Comparison of ENCODE assay signal across 19 cellular contexts in the genomic region with DNA sequence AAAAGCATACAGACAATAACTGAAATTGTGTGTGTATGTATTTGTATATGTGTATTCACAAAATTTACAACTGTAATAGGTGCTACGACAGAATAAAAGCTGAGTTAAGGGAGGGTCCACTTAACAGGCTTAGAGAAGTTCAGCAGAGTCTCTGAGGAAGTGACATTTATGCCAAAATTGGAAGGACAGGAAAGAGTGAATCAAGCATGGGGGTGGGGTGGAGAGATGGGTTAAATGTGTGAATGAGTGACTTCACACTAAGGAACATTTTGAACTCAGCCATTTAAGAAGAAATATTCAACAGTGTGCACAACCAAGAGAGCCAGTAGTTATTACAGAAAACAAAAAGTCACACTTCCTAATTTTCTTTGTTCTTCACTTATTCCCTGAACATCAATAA. TPM values are rescaled to one million over a fixed set of nuclear protein-coding genes. Genes with fewer than 3 reads are reported as not detected.
DNase-seq lines count a peak whose midpoint lies in the region; ATAC-seq, FAIRE-seq and TF ChIP-seq lines count a peak whose summit lies in the region.
"Had no signal": no experiment of that assay in that cellular context is flagged by ENCODE, and none has a peak within 500 bp of the region (broad histone marks: within the 10 kb centered on the region; RNA-seq: fewer than 3 reads in every experiment).

No MANE protein-coding gene starts in this region.

- H3F3A ChIP-seq in MM.1S (ENCODE audit: insufficient read depth, low read length) = peaks cover 7% of the 10 kb centered on the region

- 50% methylated on average over 1 of the region's 1 CpG for WGBS in right lobe of liver (ENCODE audit: insufficient coverage, low coverage, low lambda C conversion rate, missing lambda C conversion rate)
- 6% methylated on average over 1 of the region's 1 CpG for WGBS in HepG2 (ENCODE audit: low lambda C conversion rate)

- no peaks in the 10 kb centered on the region for H3K9me3 Mint-ChIP-seq in activated B cell treated with CpG ODN at 0.5 μM for 24 hours
- H3K9me3 Mint-ChIP-seq: CD4-positive, CD25-positive, alpha-beta regulatory T cell had no signal

- TF ChIP-seq EP300 in HepG2 (IDR thresholded peaks at IDR 0.05; ENCODE audit: low read depth in 2 of 2, low read length in 2 of 2) (no peak), HepG2 (CRISPR knock-in tag; IDR thresholded peaks at IDR 0.05; ENCODE audit: borderline replicate concordance) (no peak)

- H3K36me3 ChIP-seq in right lobe of liver = no peaks in the 10 kb centered on the region
- no peaks in the 10 kb centered on the region for H3K36me3 ChIP-seq in HepG2 (replicated peaks in 1 of 2; ENCODE audit: control insufficient read depth in 1 of 2, insufficient read depth in 2 of 2, low read length in 2 of 2)
- no peaks in the 10 kb centered on the region for H3K36me3 ChIP-seq in MM.1S (replicated peaks; ENCODE audit: insufficient read depth, low read length)
- H3K36me3 ChIP-seq: ascending aorta, thoracic aorta had no signal

- peak overlapping the region; percentile 1 for H3K27ac Mint-ChIP-seq in activated B cell treated with CpG ODN at 0.5 μM for 24 hours

- POLR2A ChIA-PET in HepG2 (lab: Yijun Ruan, JAX) (no interaction called here), activated B cell treated with CpG ODN at 0.5 μM for 24 hours (lab: Charles Lee) (no interaction called here)

- no peak for FAIRE-seq in HepG2 (lab: Jason Lieb, UNC)

- H3K27me3 ChIP-seq in right lobe of liver (no peaks in the 10 kb centered on the region), HepG2 (ENCODE audit: control insufficient read depth in 1 of 2, insufficient read depth in 2 of 2, low read length in 2 of 2) (no peaks in the 10 kb centered on the region), MM.1S (replicated peaks; ENCODE audit: insufficient read depth, low read length) (no peaks in the 10 kb centered on the region)
- H3K27me3 ChIP-seq: ascending aorta had no signal

- H3K4me3 Mint-ChIP-seq in activated B cell treated with CpG ODN at 0.5 μM for 24 hours = no peak overlapping the region
- H3K4me3 Mint-ChIP-seq: CD4-positive, CD25-positive, alpha-beta regulatory T cell had no signal

- no peak overlapping the region for H3K27ac ChIP-seq in right lobe of liver
- H3K27ac ChIP-seq in HepG2 (ENCODE audit: extremely low read length, insufficient read depth, low read length) = no peak overlapping the region
- no peak overlapping the region for H3K27ac ChIP-seq in MM.1S (ENCODE audit: low read length)

- no peaks in the 10 kb centered on the region for H3K4me1 ChIP-seq in right lobe of liver
- H3K4me1 ChIP-seq in HepG2 (ENCODE audit: insufficient read depth, low read length) = no peaks in the 10 kb centered on the region
- peaks cover 47% of the 10 kb centered on the region for H3K4me1 ChIP-seq in MM.1S (ENCODE audit: low read length)

- no peak for TF ChIP-seq CTCF in right lobe of liver (IDR thresholded peaks at IDR 0.05)
- no peak for TF ChIP-seq CTCF in HepG2 (CRISPR knock-in tag; IDR thresholded peaks at IDR 0.05)
- TF ChIP-seq CTCF in MM.1S (IDR thresholded peaks at IDR 0.05; ENCODE audit: low read length) = no peak
- TF ChIP-seq CTCF in activated B cell treated with CpG ODN at 0.5 μM for 24 hours (IDR thresholded peaks at IDR 0.05) = no peak

- intact Hi-C loops in right lobe of liver (cut with DNase I) (no loop called here), HepG2 (cut with micrococcal nuclease; ENCODE audit: unreplicated experiment) (no loop called here), activated B cell treated with CpG ODN at 0.5 μM for 24 hours (cut with micrococcal nuclease) (loop anchor here (1.0 kb wide), 1 partner anchor 9 kb away; no protein-coding TSS in a partner anchor)

- H3K4me1 Mint-ChIP-seq in activated B cell treated with CpG ODN at 0.5 μM for 24 hours = peaks cover 29% of the 10 kb centered on the region

- in situ Hi-C loops in HepG2 (cut with HindIII; ENCODE audit: extremely low pct_ligation_motif_present, low pct_unique_long_range_greater_than_20kb) = no loop called here

- no peak overlapping the region for H3K4me3 ChIP-seq in right lobe of liver
- no peak overlapping the region for H3K4me3 ChIP-seq in HepG2 (replicated peaks in 1 of 3; ENCODE audit: insufficient read depth in 1 of 3, low read depth in 2 of 3, low read length in 3 of 3)
- no peak overlapping the region for H3K4me3 ChIP-seq in MM.1S (ENCODE audit: low read length)
- H3K4me3 ChIP-seq: ascending aorta, thoracic aorta had no signal

- CTCF ChIA-PET in HepG2 (lab: Yijun Ruan, JAX; ENCODE audit: low intra/inter-chr PET ratio, low total read pairs) = no interaction called here
- CTCF ChIA-PET in activated B cell treated with CpG ODN at 0.5 μM for 24 hours (lab: Charles Lee) = no interaction called here

- no peak overlapping the region for H2AFZ ChIP-seq in HepG2 (ENCODE audit: low read length)
- 0 out of 2 replicates have a peak overlapping the region, but pooled peaks have one; percentile 23 for H2AFZ ChIP-seq in MM.1S (ENCODE audit: low read length)

- H3K36me3 Mint-ChIP-seq in activated B cell treated with CpG ODN at 0.5 μM for 24 hours (ENCODE audit: low read depth) = no peaks in the 10 kb centered on the region
- H3K36me3 Mint-ChIP-seq: CD4-positive, CD25-positive, alpha-beta regulatory T cell had no signal

- H3K27me3 Mint-ChIP-seq in activated B cell treated with CpG ODN at 0.5 μM for 24 hours = no peaks in the 10 kb centered on the region

- no peaks in the 10 kb centered on the region for H3K9me2 ChIP-seq in MM.1S (replicated peaks; ENCODE audit: insufficient read depth, low read length)

- no peak for DNase-seq in right lobe of liver
- no peak for DNase-seq in HepG2 (ENCODE audit: low spot score)
- DNase-seq in MM.1S = no peak
- no peak for DNase-seq in activated B cell treated with CpG ODN at 0.5 μM for 24 hours
- peak; percentile 9 to 14 for DNase-seq in stimulated activated CD8-positive, alpha-beta memory T cell treated with anti-CD3 and anti-CD28 coated beads, Interleukin-4, amount 100 ng/mL, for 4 hours (ENCODE audit: low read depth in 2 of 2, low spot score in 1 of 2)
- no peak for DNase-seq in NCI-H2107 treated with DMSO at 0.1 percent for 48 hours (lab: John Stamatoyannopoulos, UW; ENCODE audit: unreplicated experiment)
- no peak for DNase-seq in NCI-H1048 (lab: John Stamatoyannopoulos, UW)
- DNase-seq: CD4-positive, CD25-positive, alpha-beta regulatory T cell; effector memory CD4-positive, alpha-beta T cell; foreskin melanocyte; IMR-90; NCI-H1694 treated with DMSO at 0.1 percent for 48 hours; NCI-H82; SW 1271 had no signal

- peak in 3 of 4 donors; percentile 53 to 66 (median 59) for ATAC-seq in right lobe of liver
- ATAC-seq in HepG2 = no peak
- ATAC-seq in activated B cell treated with CpG ODN at 0.5 μM for 24 hours (ENCODE audit: low read depth) = no peak
- ATAC-seq in HG03571 (IDR thresholded peaks at IDR 0.05; ENCODE audit: unreplicated experiment) = no peak

- H4K20me1 ChIP-seq in HepG2 (ENCODE audit: insufficient read depth, low read length) (no peaks in the 10 kb centered on the region), MM.1S (ENCODE audit: insufficient read depth, low read length) (no peaks in the 10 kb centered on the region)

- H3K9ac ChIP-seq in HepG2 (ENCODE audit: insufficient read depth, low read depth, low read length) = no peak overlapping the region
- no peak overlapping the region for H3K9ac ChIP-seq in MM.1S (ENCODE audit: low read length)

- TF ChIP-seq RAD21 in HepG2 (CRISPR knock-in tag; IDR thresholded peaks at IDR 0.05) = no peak

- no TSS peak for BruUV-seq in HepG2 (replicated peaks; lab: Mats Ljungman, UMichigan)

- no peak for TF ChIP-seq POLR2A in right lobe of liver (IDR thresholded peaks at IDR 0.05)
- no peak for TF ChIP-seq POLR2A in HepG2 (IDR thresholded peaks at IDR 0.05; ENCODE audit: insufficient read depth in 1 of 2, low read depth in 2 of 2, low read length in 2 of 2)

- H3K9me3 ChIP-seq in right lobe of liver = no peaks in the 10 kb centered on the region
- H3K9me3 ChIP-seq in HepG2 (ENCODE audit: low read length) = no peaks in the 10 kb centered on the region
- H3K9me3 ChIP-seq in MM.1S (replicated peaks; ENCODE audit: insufficient read depth, low read length) = no peaks in the 10 kb centered on the region
- H3K9me3 ChIP-seq: ascending aorta, thoracic aorta had no signal

- no peaks in the 10 kb centered on the region for H3K79me2 ChIP-seq in HepG2 (ENCODE audit: insufficient read depth, low read length)
- no peaks in the 10 kb centered on the region for H3K79me2 ChIP-seq in MM.1S (ENCODE audit: low read length)

- H3K4me2 ChIP-seq in HepG2 (ENCODE audit: low read depth, low read length) (no peak overlapping the region), MM.1S (ENCODE audit: low read depth, low read length) (0 out of 2 replicates have a peak overlapping the region, but pooled peaks have one; percentile 5)

TF ChIP-seq in HepG2, 621 proteins besides CTCF, POLR2A, EP300 and RAD21 (continues in another document):
- no peak for TF ChIP-seq HNRNPUL1 (IDR thresholded peaks at IDR 0.05; ENCODE audit: low read depth, low read length)
- no peak for TF ChIP-seq NR2F2 (IDR thresholded peaks at IDR 0.05; ENCODE audit: borderline replicate concordance, low read depth)
- TF ChIP-seq ZNF253 (CRISPR knock-in tag; IDR thresholded peaks at IDR 0.05; ENCODE audit: borderline replicate concordance) = no peak

RNA-seq across cellular contexts. Expression of a gene that starts 53.8 kb away (rescaled TPM):
- 10 to 100 TPM in 3 of 6 experiments, 1 to 10 TPM in 3; 2.6 to 29.8 (median 9.5) TPM for total RNA-seq in right lobe of liver
- not detected in 2 replicates for total RNA-seq in HepG2 (2016; rRNA removed; fragmentation: Illumina TruSeq; extraction: Trizol)
- not detected in 2 replicates for total RNA-seq in HepG2 (2016; cell fraction: cytosol; rRNA removed; fragmentation: Illumina TruSeq; extraction: Trizol; ENCODE audit: low read depth)
- total RNA-seq in HepG2 (2016; cell fraction: insoluble cytoplasmic fraction; rRNA removed; fragmentation: Illumina TruSeq; extraction: Trizol) = not detected in 2 replicates
- total RNA-seq in HepG2 (2016; cell fraction: membrane; rRNA removed; fragmentation: Illumina TruSeq; extraction: Trizol) = not detected in 2 replicates
- total RNA-seq in HepG2 (2016; cell fraction: nucleus; rRNA removed; fragmentation: Illumina TruSeq; extraction: Trizol) = not detected in 2 replicates
- polyA plus RNA-seq in HepG2 (2011; rRNA removed) = not detected in 2 replicates
- 0.03 TPM in 1 of 2 replicates, not detected in the other for polyA plus RNA-seq in HepG2 (2011; cell fraction: cytosol; rRNA removed)
- polyA plus RNA-seq in HepG2 (2011; cell fraction: nucleus; rRNA removed) = not detected in 2 replicates
- not detected in 2 replicates for polyA plus RNA-seq in HepG2 (2012)
- polyA plus RNA-seq in HepG2 (2016; cell fraction: cytosol; fragmentation: Illumina TruSeq; extraction: Trizol; ENCODE audit: low read depth) = not detected in 2 replicates
- not detected in 2 replicates for polyA plus RNA-seq in HepG2 (2016; cell fraction: insoluble cytoplasmic fraction; fragmentation: Illumina TruSeq; extraction: Trizol; ENCODE audit: low read depth)
- not detected in 2 replicates for polyA plus RNA-seq in HepG2 (2016; cell fraction: membrane; fragmentation: Illumina TruSeq; extraction: Trizol; ENCODE audit: low read depth)
- not detected in 2 replicates for polyA plus RNA-seq in HepG2 (2016; cell fraction: nucleus; fragmentation: Illumina TruSeq; extraction: Trizol; ENCODE audit: insufficient read depth, low read depth)
- polyA minus RNA-seq in HepG2 (2011; rRNA and poly(A)+ RNA removed; ENCODE audit: low replicate concordance) = not detected in 2 replicates
- polyA minus RNA-seq in HepG2 (2011; cell fraction: cytosol; rRNA and poly(A)+ RNA removed) = not detected in 2 replicates
- polyA minus RNA-seq in HepG2 (2011; cell fraction: nucleus; rRNA and poly(A)+ RNA removed) = 0.90 TPM in 1 of 2 replicates, not detected in the other
- 52.9 and 56.8 TPM in 2 replicates for total RNA-seq in activated B cell treated with CpG ODN at 0.5 μM for 24 hours
- total RNA-seq: IMR-90, kidney epithelial cell, renal cortical epithelial cell had no signal
- polyA plus RNA-seq: IMR-90 had no signal

Comparison
In these comparisons a context has a peak if more than half of its experiments do, and no peak if none do; other contexts are left out.
1. ATAC-seq: peak in right lobe of liver (3 of 4); none in HepG2 (single experiment), activated B cell treated with CpG ODN at 0.5 μM for 24 hours (single experiment) and HG03571 (single experiment).
2. DNase-seq: peak in stimulated activated CD8-positive, alpha-beta memory T cell treated with anti-CD3 and anti-CD28 coated beads, Interleukin-4, amount 100 ng/mL, for 4 hours (2 of 2); none in right lobe of liver (0 of 3), HepG2 (single experiment), MM.1S (single experiment), activated B cell treated with CpG ODN at 0.5 μM for 24 hours (single experiment), NCI-H2107 treated with DMSO at 0.1 percent for 48 hours (single experiment) and NCI-H1048 (single experiment).